Comparison of ENCODE assay signal across 8 cellular contexts in genomic region chr17:28937044-28937729, GRCh38. TPM values are rescaled to one million over a fixed set of nuclear protein-coding genes. Genes with fewer than 3 reads are reported as not detected.
DNase-seq lines count a peak whose midpoint lies in the region; ATAC-seq and TF ChIP-seq lines count a peak whose summit lies in the region.
"Had no signal": no experiment of that assay in that cellular context is flagged by ENCODE, and none has a peak within 500 bp of the region (broad histone marks: within the 10 kb centered on the region; RNA-seq: fewer than 3 reads in every experiment).

No MANE protein-coding gene starts in this region.

- H3K9me3 ChIP-seq in breast epithelium (no peaks in the 10 kb centered on the region), liver (ENCODE audit: control insufficient read depth in 4 of 4, low read length in 3 of 4) (no peaks in the 10 kb centered on the region)

- H3K9ac ChIP-seq in liver (ENCODE audit: low read depth in 1 of 2, low read length in 2 of 2) = no peak overlapping the region

- TF ChIP-seq CTCF in breast epithelium (IDR thresholded peaks at IDR 0.05) (no peak), liver (IDR thresholded peaks at IDR 0.05; ENCODE audit: low read depth, low read length, missing input control) (no peak)

- H3K36me3 ChIP-seq in breast epithelium (no peaks in the 10 kb centered on the region), liver (ENCODE audit: control insufficient read depth in 4 of 4, insufficient read depth in 3 of 4, low read depth in 1 of 4, low read length in 3 of 4) (peaks cover 0 to 5% (median 0%) of the 10 kb centered on the region in 4 donors)

- TF ChIP-seq RAD21 in liver (IDR thresholded peaks at IDR 0.05) = no peak

- ATAC-seq in GM19463 (IDR thresholded peaks at IDR 0.05; ENCODE audit: unreplicated experiment) = no peak

- peak overlapping the region in 1 of 3 donors; percentile 17 for H3K4me3 ChIP-seq in breast epithelium
- H3K4me3 ChIP-seq in liver (ENCODE audit: low read depth in 1 of 3, low read length in 3 of 3) = no peak overlapping the region

- H3K27ac ChIP-seq in breast epithelium (peak overlapping the region; percentile 74 to 80), liver (ENCODE audit: low read depth in 1 of 2, low read length in 2 of 2) (peak overlapping the region; percentile 72 to 90)

- intact Hi-C loops in breast epithelium (cut with DNase I; ENCODE audit: low total_unique reads) = no loop called here

- H3K4me1 ChIP-seq in breast epithelium = peaks cover 0 to 36% of the 10 kb centered on the region in 2 donors
- peaks cover 20 to 57% (median 50%) of the 10 kb centered on the region in 4 donors for H3K4me1 ChIP-seq in liver (ENCODE audit: control insufficient read depth in 4 of 4, insufficient read depth in 4 of 4, low read length in 3 of 4)

- TF ChIP-seq POLR2A in breast epithelium (IDR thresholded peaks at IDR 0.05) = no peak

- H3K27me3 ChIP-seq in breast epithelium (no peaks in the 10 kb centered on the region), liver (ENCODE audit: control insufficient read depth in 4 of 4, insufficient read depth in 4 of 4, low read length in 3 of 4) (no peaks in the 10 kb centered on the region)

- WGBS in liver = 40% methylated on average over 5 of the region's 5 CpGs

- peak; percentile 14 to 35 for DNase-seq in Kasumi-1 (lab: John Stamatoyannopoulos, UW)
- DNase-seq in breast epithelium (ENCODE audit: low spot score in 2 of 2) = no peak
- DNase-seq in superior temporal gyrus (ENCODE audit: extremely low spot score) = peak; percentile 94
- DNase-seq in activated effector memory CD4-positive, alpha-beta T cell treated with Interleukin-2 at 50 U/mL for 16 hours = no peak
- no peak for DNase-seq in activated CD4-positive, CD25-positive, alpha-beta regulatory T cell treated with anti-CD3 and anti-CD28 coated beads, Interleukin-2, amount 50 U/mL, for 72 hours
- DNase-seq: stimulated activated CD4-positive, alpha-beta T cell treated with anti-CD3 and anti-CD28 coated beads, Interleukin-2, amount 100 ng/mL, for 24 hours had no signal

TF ChIP-seq in liver, 16 proteins besides CTCF, POLR2A, EP300 and RAD21:
- peak; percentile 96 for TF ChIP-seq MAX (IDR thresholded peaks at IDR 0.05)
- TF ChIP-seq ATF3 (IDR thresholded peaks at IDR 0.05) = peak; percentile 69
- TF ChIP-seq EGR1 (IDR thresholded peaks at IDR 0.05; ENCODE audit: low read depth in 2 of 2) = peak in 1 of 2 donors; percentile 81
- TF ChIP-seq SP1 (IDR thresholded peaks at IDR 0.05) = peak; percentile 53
- peak; percentile 31 for TF ChIP-seq REST (IDR thresholded peaks at IDR 0.05)
- TF ChIP-seq GABPA (IDR thresholded peaks at IDR 0.05 in 1 of 2, conservative IDR thresholded peaks at IDR 0.05 in 1 of 2) = peak in 1 of 2 donors; percentile 42
- TF ChIP-seq RXRA (IDR thresholded peaks at IDR 0.05) = peak; percentile 31 to 65
- peak; percentile 46 for TF ChIP-seq YY1 (IDR thresholded peaks at IDR 0.05)
- TF ChIP-seq JUND (IDR thresholded peaks at IDR 0.05) = peak in 1 of 2 donors; percentile 73
- no peak for TF ChIP-seq FOXA1 (IDR thresholded peaks at IDR 0.05)
- TF ChIP-seq FOXA2 (IDR thresholded peaks at IDR 0.05) = peak; percentile 40
- TF ChIP-seq TAF1 (conservative IDR thresholded peaks at IDR 0.05) = no peak
- no peak for TF ChIP-seq HNF4G (IDR thresholded peaks at IDR 0.05)
- TF ChIP-seq ZBTB33 (IDR thresholded peaks at IDR 0.05) = no peak
- TF ChIP-seq HNF4A (conservative IDR thresholded peaks at IDR 0.05) = peak; percentile 60 to 68
- TF ChIP-seq NR2F2 (IDR thresholded peaks at IDR 0.05) = no peak

RNA-seq across cellular contexts. Expression of gene PHF12, which starts 14.1 kb away (rescaled TPM):
- total RNA-seq in breast epithelium (10 to 100 TPM; 32.2 to 42.9 (median 40.3) TPM), liver (10 to 100 TPM; 15.5 to 21.3 TPM)
- 1 to 10 TPM; 4.3 to 7.9 TPM for polyA plus RNA-seq in liver

RNA-seq across cellular contexts. Expression of gene DHRS13, which starts 34.3 kb away (rescaled TPM):
- total RNA-seq in breast epithelium (10 to 100 TPM in 2 of 3 donors, 1 to 10 TPM in 1; 3.2 to 20.6 (median 14.2) TPM), liver (10 to 100 TPM in 1 of 2 donors, 1 to 10 TPM in 1; 9.7 to 91.6 TPM)
- 10 to 100 TPM in 1 of 2 donors, 1 to 10 TPM in 1; 5.0 to 12.3 TPM for polyA plus RNA-seq in liver

RNA-seq across cellular contexts. Expression of gene FLOT2, which starts 39.7 kb away (rescaled TPM):
- 10 to 100 TPM; 49.8 to 78.3 (median 56.9) TPM for total RNA-seq in breast epithelium
- 10 to 100 TPM; 67.7 to 71.0 TPM for total RNA-seq in liver
- 100 to 1,000 TPM in 1 of 2 donors, 10 to 100 TPM in 1; 61.6 to 100 TPM for polyA plus RNA-seq in liver

Comparison
In these comparisons a context has a peak if more than half of its experiments do, and no peak if none do; other contexts are left out.
1. DNase-seq: peak in Kasumi-1 (2 of 2) and superior temporal gyrus (single experiment); none in breast epithelium (0 of 2), activated effector memory CD4-positive, alpha-beta T cell treated with Interleukin-2 at 50 U/mL for 16 hours (single experiment) and activated CD4-positive, CD25-positive, alpha-beta regulatory T cell treated with anti-CD3 and anti-CD28 coated beads, Interleukin-2, amount 50 U/mL, for 72 hours (single experiment).